In the genomic region with DNA sequence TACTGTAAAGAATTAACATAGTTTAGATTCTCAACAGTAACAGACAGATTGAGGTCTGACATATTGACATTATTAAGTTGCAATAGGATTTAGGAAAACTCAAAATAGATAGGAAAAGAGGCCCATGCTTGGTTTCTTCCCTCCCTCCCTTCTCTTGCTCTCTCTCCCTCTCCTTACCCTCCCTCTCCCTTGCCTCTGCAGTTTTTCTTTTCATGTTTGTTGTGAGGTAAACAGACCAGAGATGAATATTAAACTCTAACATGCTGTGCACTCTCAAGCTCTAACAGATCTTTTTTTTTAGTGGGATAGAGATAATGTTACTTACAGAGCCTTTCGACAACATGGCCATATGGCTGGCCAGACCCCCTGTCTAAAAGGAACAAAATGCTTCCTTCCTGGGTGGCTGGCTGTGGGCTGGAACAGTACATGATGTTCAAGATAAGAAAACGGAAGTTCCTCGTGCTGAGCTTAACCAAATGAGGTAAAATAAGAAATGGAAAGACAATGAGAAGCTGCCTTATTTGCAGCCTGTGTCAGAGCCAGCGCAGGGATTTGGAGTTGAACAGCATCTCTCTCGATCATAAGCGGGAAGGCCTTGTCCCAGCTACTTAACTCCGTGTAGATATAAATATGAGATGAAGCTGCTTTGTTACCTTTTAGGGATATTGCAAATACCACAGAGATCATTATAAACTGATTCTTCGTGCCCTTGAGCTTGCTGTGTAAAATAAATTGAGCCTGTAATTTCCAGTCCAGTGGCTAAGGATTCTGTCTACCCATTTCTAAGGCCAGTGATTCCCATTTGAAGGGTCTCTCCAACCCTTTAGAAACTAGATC, we compare ENCODE assay signal across 8 cellular contexts.
A peak's percentile ranks its signal among the peaks of the same experiment; 100 is the strongest.
DNase-seq lines count a peak whose midpoint lies in the region; ATAC-seq and TF ChIP-seq lines count a peak whose summit lies in the region.

No MANE protein-coding gene starts in this region.

- POLR2A ChIA-PET in T-cell (lab: Charles Lee), result no interaction called here

- no peaks in the 10 kb centered on the region for H3K36me3 ChIP-seq in brain microvascular endothelial cell (replicated peaks)

- H3K4me3 Mint-ChIP-seq in T-cell, result peak overlapping the region; percentile 51 to 63 (median 57)

- no peaks in the 10 kb centered on the region for H3K27me3 Mint-ChIP-seq in T-cell

- in situ Hi-C loops in brain microvascular endothelial cell (cut with HindIII; ENCODE audit: low pct_ligation_motif_present, low sequenced_read_pairs), result no loop called here

- peaks cover 50 to 59% (median 58%) of the 10 kb centered on the region in 3 donors for H3K4me1 Mint-ChIP-seq in T-cell

- TF ChIP-seq CTCF in fibroblast of villous mesenchyme (IDR thresholded peaks at IDR 0.05; ENCODE audit: insufficient read depth, low read depth, low read length) (no peak), brain microvascular endothelial cell (IDR thresholded peaks at IDR 0.05; ENCODE audit: low read depth, low read length, missing control alignments) (no peak), GM10266 (IDR thresholded peaks at IDR 0.05; ENCODE audit: control insufficient read depth, insufficient read depth, low read depth, missing control alignments) (no peak)

- peak overlapping the region; percentile 86 to 93 for H3K27ac Mint-ChIP-seq in T-cell

- peak; percentile 64 to 93 (median 84) for ATAC-seq in T-cell (replicated peaks in 1 of 4)

- no peaks in the 10 kb centered on the region for H3K27me3 ChIP-seq in brain microvascular endothelial cell (replicated peaks)

- DNase-seq in Kasumi-1 (lab: John Stamatoyannopoulos, UW) (peak; percentile 99 to 100), T-cell (peak in 20 of 34 experiments; percentile 1 to 72 (median 14)), fibroblast of villous mesenchyme (ENCODE audit: low read depth) (peak; percentile 30), brain microvascular endothelial cell (no peak), GM10266 (ENCODE audit: extremely low spot score) (no peak), epidermal melanocyte (ENCODE audit: insufficient read length, low spot score) (no peak), DMS153 treated with DMSO at 0.1 percent for 48 hours (lab: John Stamatoyannopoulos, UW; ENCODE audit: unreplicated experiment) (no peak)
- peak; percentile 26 for DNase-seq in stimulated activated CD8-positive, alpha-beta memory T cell treated with anti-CD3 and anti-CD28 coated beads, Interleukin-4, amount 100 ng/mL, for 48 hours

- no peaks in the 10 kb centered on the region for H3K9me3 Mint-ChIP-seq in T-cell

- no peak overlapping the region for H3K27ac ChIP-seq in brain microvascular endothelial cell

- CTCF ChIA-PET in T-cell (lab: Charles Lee), result interaction anchor here in 1 of 2 donors (1.0 kb wide), 1 partner anchor 104 kb away, joined by 3 read pairs; no protein-coding TSS in a partner anchor

- H3K36me3 Mint-ChIP-seq in T-cell, result no peaks in the 10 kb centered on the region

- no peak overlapping the region for H3K4me3 ChIP-seq in fibroblast of villous mesenchyme (ENCODE audit: low read depth, low read length)
- no peak overlapping the region for H3K4me3 ChIP-seq in brain microvascular endothelial cell (ENCODE audit: low read depth, low read length)

Comparison
In these comparisons a context has a peak if more than half of its experiments do, and no peak if none do; other contexts are left out.
1. DNase-seq: peak in Kasumi-1 (2 of 2), T-cell (20 of 34), fibroblast of villous mesenchyme (single experiment) and stimulated activated CD8-positive, alpha-beta memory T cell treated with anti-CD3 and anti-CD28 coated beads, Interleukin-4, amount 100 ng/mL, for 48 hours (single experiment); none in brain microvascular endothelial cell (single experiment), GM10266 (single experiment), epidermal melanocyte (single experiment) and DMS153 treated with DMSO at 0.1 percent for 48 hours (single experiment).